In genomic region chr2:105297211-105297610, GRCh38 we compare ENCODE assay signal across 13 cellular contexts. TPM values are rescaled to one million over a fixed set of nuclear protein-coding genes. Genes with fewer than 3 reads are reported as not detected.
"Had no signal": no experiment of that assay in that cellular context is flagged by ENCODE, and none has a peak within 500 bp of the region (broad histone marks: within the 10 kb centered on the region; RNA-seq: fewer than 3 reads in every experiment).

No MANE protein-coding gene starts in this region.

- H3K27ac ChIP-seq: ascending aorta, neural progenitor cell, pancreas, tibial nerve had no signal

- H3K4me3 ChIP-seq: ascending aorta, lung, neural progenitor cell, pancreas, tibial nerve had no signal

- H3K9me3 ChIP-seq: ascending aorta, pancreas, tibial nerve had no signal

- H3K4me3 Mint-ChIP-seq: immature natural killer cell, neural progenitor cell had no signal

- H3K27ac Mint-ChIP-seq: neural progenitor cell had no signal

- H3K4me1 ChIP-seq: ascending aorta, neural progenitor cell had no signal

- H3K4me1 Mint-ChIP-seq: neural progenitor cell had no signal

- DNase-seq: activated CD4-positive, alpha-beta T cell treated with anti-CD3 and anti-CD28 coated beads, Interleukin-2, amount 50 U/mL, for 4 hours; activated CD4-positive, CD25-positive, alpha-beta regulatory T cell treated with anti-CD3 and anti-CD28 coated beads, Interleukin-2, amount 50 U/mL, for 72 hours; immature natural killer cell; pancreas; retina; stimulated activated CD4-positive, alpha-beta T cell treated with anti-CD3 and anti-CD28 coated beads, Interleukin-15, amount 100 ng/mL, for 24 hours had no signal

- H3K27me3 ChIP-seq: ascending aorta, neural progenitor cell, pancreas, tibial nerve had no signal

- H3K9me3 Mint-ChIP-seq: immature natural killer cell, neural progenitor cell had no signal

- ATAC-seq: pancreas had no signal

RNA-seq across cellular contexts. Expression of gene GPR45, which starts 55.7 kb away (rescaled TPM):
- total RNA-seq: ascending aorta, esophagus mucosa, fibroblast of villous mesenchyme, lung, pancreas, skeletal muscle tissue, tibial nerve had no signal
- polyA plus RNA-seq: immature natural killer cell, lung had no signal
